Comparison of ENCODE assay signal across 14 cellular contexts in genomic region chr7:28211006-28211405, GRCh38.
"Had no signal": no experiment of that assay in that cellular context is flagged by ENCODE, and none has a peak within 500 bp of the region (broad histone marks: within the 10 kb centered on the region; RNA-seq: fewer than 3 reads in every experiment).

No MANE protein-coding gene starts in this region.

- H3K4me3 Mint-ChIP-seq: activated T-helper 1 cell treated with anti-CD3 and anti-CD28 coated beads, Interleukin-12 subunit alpha, Interleukin-12 subunit beta, Interleukin-2, Interleukin-4 antibody, amounts not matched to agents 30 ng/mL and 10 ng/mL and 1 ng/mL, durations not matched to agents 14 hours and 24 hours and 36 hours; neural crest cell; stimulated activated naive CD8-positive, alpha-beta T cell treated with anti-CD3 and anti-CD28 coated beads, Interleukin-15, Interleukin-2, amounts not matched to agents 100 ng/mL and 50 ng/mL, for 24 hours; T-cell had no signal

- H3K9me3 ChIP-seq: adrenal gland, body of pancreas, left ventricle myocardium inferior, sigmoid colon, SJSA1 had no signal

- H3K36me3 ChIP-seq: adrenal gland, left ventricle myocardium inferior, sigmoid colon, SJSA1 had no signal

- ATAC-seq: body of pancreas, T-cell had no signal

- H3K27ac ChIP-seq: adrenal gland, body of pancreas, left ventricle myocardium inferior, sigmoid colon, SJSA1, VCaP had no signal

- H3K27me3 ChIP-seq: adrenal gland, body of pancreas, sigmoid colon, SJSA1 had no signal

- H3K36me3 Mint-ChIP-seq: T-cell had no signal

- H3K4me1 ChIP-seq: adrenal gland, body of pancreas, left ventricle myocardium inferior, sigmoid colon had no signal

- H3K4me1 Mint-ChIP-seq: neural crest cell had no signal

- DNase-seq: adrenal gland; body of pancreas; central memory CD4-positive, alpha-beta T cell; effector memory CD4-positive, alpha-beta T cell; kidney; left ventricle myocardium inferior; mesendoderm; sigmoid colon; T-cell had no signal

- H3K9me3 Mint-ChIP-seq: neural crest cell had no signal

- H3K27ac Mint-ChIP-seq: activated T-helper 1 cell treated with anti-CD3 and anti-CD28 coated beads, Interleukin-12 subunit alpha, Interleukin-12 subunit beta, Interleukin-2, Interleukin-4 antibody, amounts not matched to agents 30 ng/mL and 10 ng/mL and 1 ng/mL, durations not matched to agents 14 hours and 24 hours and 36 hours; T-cell had no signal

- H3K4me3 ChIP-seq: adrenal gland, body of pancreas, left ventricle myocardium inferior, sigmoid colon, SJSA1 had no signal
